ENCODE assay signal across 9 cellular contexts in genomic region chr6:150491131-150491795, GRCh38.
A peak's percentile ranks its signal among the peaks of the same experiment; 100 is the strongest.
DNase-seq lines count a peak whose midpoint lies in the region; ATAC-seq, FAIRE-seq and TF ChIP-seq lines count a peak whose summit lies in the region.
"Had no signal": no experiment of that assay in that cellular context is flagged by ENCODE, and none has a peak within 500 bp of the region (broad histone marks: within the 10 kb centered on the region; RNA-seq: fewer than 3 reads in every experiment).

No MANE protein-coding gene starts in this region.

- H3K27ac Mint-ChIP-seq in activated T-cell treated with anti-CD3 and anti-CD28 coated beads, Interleukin-2, amount 50 U/mL, for 72 hours, result peak overlapping the region; percentile 49
- H3K27ac Mint-ChIP-seq in stimulated activated memory B cell treated with anti-CD40 and anti-IgM and Interleukin-4, amounts not matched to agents 10 μg/mL and 1 μg/mL and 100 μg/mL, for 72 hours, result peak overlapping the region; percentile 19

- H3K27ac ChIP-seq in left ventricle myocardium inferior (replicated peaks), result no peak overlapping the region
- H3K27ac ChIP-seq: C4-2B had no signal

- peaks cover 24% of the 10 kb centered on the region for H3K4me1 ChIP-seq in left ventricle myocardium inferior

- peaks cover 20% of the 10 kb centered on the region for H3K4me1 Mint-ChIP-seq in activated T-cell treated with anti-CD3 and anti-CD28 coated beads, Interleukin-2, amount 50 U/mL, for 72 hours (ENCODE audit: low read depth)
- peaks cover 18% of the 10 kb centered on the region for H3K4me1 Mint-ChIP-seq in stimulated activated memory B cell treated with anti-CD40 and anti-IgM and Interleukin-4, amounts not matched to agents 10 μg/mL and 1 μg/mL and 100 μg/mL, for 72 hours

- peak; percentile 89 for ATAC-seq in HG03066 (IDR thresholded peaks at IDR 0.05; ENCODE audit: low read depth, unreplicated experiment)
- ATAC-seq in activated T-cell treated with anti-CD3 and anti-CD28 coated beads, Interleukin-2, amount 50 U/mL, for 72 hours (replicated peaks in 1 of 2), result peak; percentile 91
- ATAC-seq in stimulated activated memory B cell treated with anti-CD40 and anti-IgM and Interleukin-4, amounts not matched to agents 10 μg/mL and 1 μg/mL and 100 μg/mL, for 72 hours, result peak; percentile 63

- peaks cover 10% of the 10 kb centered on the region in 2 donors for H3K36me3 Mint-ChIP-seq in activated T-cell treated with anti-CD3 and anti-CD28 coated beads, Interleukin-2, amount 50 U/mL, for 72 hours (ENCODE audit: insufficient read depth in 2 of 2)
- H3K36me3 Mint-ChIP-seq in stimulated activated memory B cell treated with anti-CD40 and anti-IgM and Interleukin-4, amounts not matched to agents 10 μg/mL and 1 μg/mL and 100 μg/mL, for 72 hours, result peaks cover 12% of the 10 kb centered on the region

- intact Hi-C loops in left ventricle myocardium inferior (cut with micrococcal nuclease), result no loop called here

- no peak for TF ChIP-seq CTCF in left ventricle myocardium inferior (IDR thresholded peaks at IDR 0.05; ENCODE audit: borderline replicate concordance)

- no peak for FAIRE-seq in HTR-8/SVneo (lab: Jason Lieb, UNC)

- peak overlapping the region; percentile 37 to 57 for H3K4me3 Mint-ChIP-seq in activated T-cell treated with anti-CD3 and anti-CD28 coated beads, Interleukin-2, amount 50 U/mL, for 72 hours
- no peak overlapping the region for H3K4me3 Mint-ChIP-seq in stimulated activated memory B cell treated with anti-CD40 and anti-IgM and Interleukin-4, amounts not matched to agents 10 μg/mL and 1 μg/mL and 100 μg/mL, for 72 hours

- H3K36me3 ChIP-seq in left ventricle myocardium inferior, result no peaks in the 10 kb centered on the region

- peaks cover 17% of the 10 kb centered on the region for H3K27me3 Mint-ChIP-seq in activated T-cell treated with anti-CD3 and anti-CD28 coated beads, Interleukin-2, amount 50 U/mL, for 72 hours (ENCODE audit: low read depth)
- H3K27me3 Mint-ChIP-seq in stimulated activated memory B cell treated with anti-CD40 and anti-IgM and Interleukin-4, amounts not matched to agents 10 μg/mL and 1 μg/mL and 100 μg/mL, for 72 hours, result peaks cover 9% of the 10 kb centered on the region

- no peaks in the 10 kb centered on the region for H3K9me3 ChIP-seq in left ventricle myocardium inferior (replicated peaks)

- peaks cover 11% of the 10 kb centered on the region in 2 donors for H3K9me3 Mint-ChIP-seq in activated T-cell treated with anti-CD3 and anti-CD28 coated beads, Interleukin-2, amount 50 U/mL, for 72 hours
- peaks cover 14% of the 10 kb centered on the region for H3K9me3 Mint-ChIP-seq in stimulated activated memory B cell treated with anti-CD40 and anti-IgM and Interleukin-4, amounts not matched to agents 10 μg/mL and 1 μg/mL and 100 μg/mL, for 72 hours

- H3K27me3 ChIP-seq in left ventricle myocardium inferior (ENCODE audit: low read depth), result no peaks in the 10 kb centered on the region

- H3K4me3 ChIP-seq in left ventricle myocardium inferior, result no peak overlapping the region

- DNase-seq in activated CD4-positive, alpha-beta T cell treated with anti-CD3 and anti-CD28 coated beads, Interleukin-2, amount 50 U/mL, for 48 hours, result peak; percentile 13 to 20
- DNase-seq in activated CD4-positive, alpha-beta T cell treated with anti-CD3 and anti-CD28 coated beads, Interleukin-2, amount 50 U/mL, for 1 hour, result no peak
- DNase-seq in activated T-cell treated with anti-CD3 and anti-CD28 coated beads, Interleukin-2, amount 50 U/mL, for 72 hours, result peak; percentile 15 to 36
- DNase-seq in HTR-8/SVneo (ENCODE audit: insufficient read length, low spot score) (no peak), T1000 (lab: John Stamatoyannopoulos, UW) (no peak), left ventricle myocardium inferior (no peak)

Comparison
In these comparisons a context has a peak if more than half of its experiments do, and no peak if none do; other contexts are left out.
1. DNase-seq: peak in activated CD4-positive, alpha-beta T cell treated with anti-CD3 and anti-CD28 coated beads, Interleukin-2, amount 50 U/mL, for 48 hours (2 of 2) and activated T-cell treated with anti-CD3 and anti-CD28 coated beads, Interleukin-2, amount 50 U/mL, for 72 hours (2 of 2); none in activated CD4-positive, alpha-beta T cell treated with anti-CD3 and anti-CD28 coated beads, Interleukin-2, amount 50 U/mL, for 1 hour (single experiment), HTR-8/SVneo (single experiment), T1000 (single experiment) and left ventricle myocardium inferior (single experiment).
2. Peak in every context shown above with its lines, with median percentiles within 50 percentile points of each other: ATAC-seq.